8 cellular contexts compared by ENCODE assay signal in genomic region chr2:65040414-65041261, GRCh38. TPM values are rescaled to one million over a fixed set of nuclear protein-coding genes. Genes with fewer than 3 reads are reported as not detected.
DNase-seq lines count a peak whose midpoint lies in the region; ATAC-seq and TF ChIP-seq lines count a peak whose summit lies in the region.

No MANE protein-coding gene starts in this region.

- in situ Hi-C loops in astrocyte of the cerebellum (cut with HindIII; ENCODE audit: low sequenced_read_pairs), result loop anchor here (25.0 kb wide), 1 partner anchor 103 kb away; no protein-coding TSS in a partner anchor

- peak; percentile 95 for TF ChIP-seq CTCF in astrocyte of the cerebellum (IDR thresholded peaks at IDR 0.05; ENCODE audit: low read depth, low read length, missing control alignments)
- peak; percentile 89 for TF ChIP-seq CTCF in hepatocyte (IDR thresholded peaks at IDR 0.05; ENCODE audit: poor library complexity)

- H3K4me3 ChIP-seq in astrocyte of the cerebellum (ENCODE audit: low read depth, low read length), result no peak overlapping the region
- no peak overlapping the region for H3K4me3 ChIP-seq in hepatocyte
- H3K4me3 ChIP-seq in skeletal muscle tissue (ENCODE audit: low read length in 3 of 3), result peak overlapping the region; percentile 3 to 62 (median 39)

- H3K4me1 ChIP-seq in hepatocyte (ENCODE audit: insufficient read depth), result no peaks in the 10 kb centered on the region
- H3K4me1 ChIP-seq in skeletal muscle tissue (ENCODE audit: control insufficient read depth in 3 of 3, insufficient read depth in 3 of 3, low read length in 3 of 3), result peaks cover 3 to 6% (median 4%) of the 10 kb centered on the region in 3 donors

- no peak overlapping the region for H2AFZ ChIP-seq in hepatocyte

- ATAC-seq in HG02571 (IDR thresholded peaks at IDR 0.05; ENCODE audit: unreplicated experiment) (peak; percentile 91), HG02840 (IDR thresholded peaks at IDR 0.05; ENCODE audit: low FRiP score, unreplicated experiment) (no peak)

- no peaks in the 10 kb centered on the region for H3K9me3 ChIP-seq in hepatocyte (ENCODE audit: low read depth)
- no peaks in the 10 kb centered on the region for H3K9me3 ChIP-seq in skeletal muscle tissue (ENCODE audit: control insufficient read depth in 3 of 3, low read length in 3 of 3)

- H4K20me1 ChIP-seq in hepatocyte (ENCODE audit: insufficient read depth, poor library complexity, severe bottlenecking), result no peaks in the 10 kb centered on the region

- H3K27ac ChIP-seq in hepatocyte (no peak overlapping the region), skeletal muscle tissue (ENCODE audit: low read depth, low read length) (no peak overlapping the region)

- DNase-seq in GM04504 (ENCODE audit: low read depth) (peak; percentile 64), NCI-H1930 (lab: John Stamatoyannopoulos, UW) (peak; percentile 44 to 68), T1000 (lab: John Stamatoyannopoulos, UW) (peak; percentile 40), astrocyte of the cerebellum (ENCODE audit: low read depth) (peak; percentile 71), hepatocyte (ENCODE audit: low spot score) (peak; percentile 91)

- H3K9ac ChIP-seq in skeletal muscle tissue (ENCODE audit: low read depth in 1 of 3, low read length in 3 of 3), result peak overlapping the region in 2 of 3 donors; percentile 33 to 40

- H3K79me2 ChIP-seq in hepatocyte, result no peaks in the 10 kb centered on the region

- no peaks in the 10 kb centered on the region for H3K36me3 ChIP-seq in hepatocyte (replicated peaks; ENCODE audit: insufficient read depth, low read depth)
- H3K36me3 ChIP-seq in skeletal muscle tissue (ENCODE audit: control insufficient read depth in 3 of 3, insufficient read depth in 3 of 3, low read length in 3 of 3), result peaks cover 0 to 6% (median 2%) of the 10 kb centered on the region in 3 donors

- no peaks in the 10 kb centered on the region for H3K9me2 ChIP-seq in hepatocyte (replicated peaks; ENCODE audit: insufficient read depth)

- 35% methylated on average over 13 of the region's 13 CpGs for WGBS in hepatocyte (ENCODE audit: low lambda C conversion rate, missing lambda C conversion rate)

- H3K4me2 ChIP-seq in hepatocyte, result peak overlapping the region; percentile 71

- H3K27me3 ChIP-seq in hepatocyte, result no peaks in the 10 kb centered on the region
- no peaks in the 10 kb centered on the region for H3K27me3 ChIP-seq in skeletal muscle tissue (ENCODE audit: control insufficient read depth in 3 of 3, insufficient read depth in 3 of 3, low read length in 3 of 3)

RNA-seq across cellular contexts. Expression of gene CEP68, which starts 15.6 kb away (rescaled TPM):
- total RNA-seq in hepatocyte (7.6 and 8.2 TPM in 2 replicates), skeletal muscle tissue (27.1 TPM)
- 9.4 and 9.8 TPM in 2 replicates for polyA plus RNA-seq in hepatocyte

RNA-seq across cellular contexts. Expression of gene SLC1A4, which starts 51.4 kb away (rescaled TPM):
- total RNA-seq in hepatocyte (17.8 and 23.0 TPM in 2 replicates), skeletal muscle tissue (10.4 TPM)
- 11.8 and 14.2 TPM in 2 replicates for polyA plus RNA-seq in hepatocyte

Comparison
In these comparisons a context has a peak if more than half of its experiments do, and no peak if none do; other contexts are left out.
1. DNase-seq: peak in every context shown above with its lines; median percentile 91 in hepatocyte; 71 in astrocyte of the cerebellum; 64 in GM04504; 56 in NCI-H1930; 40 in T1000.
2. H3K4me3 ChIP-seq: peak in skeletal muscle tissue (3 of 3); none in astrocyte of the cerebellum (single experiment) and hepatocyte (single experiment).